In genomic region chr17:45284176-45285140, GRCh38 we compare ENCODE assay signal across 8 cellular contexts. TPM values are rescaled to one million over a fixed set of nuclear protein-coding genes. Genes with fewer than 3 reads are reported as not detected.
DNase-seq lines count a peak whose midpoint lies in the region; ATAC-seq, FAIRE-seq and TF ChIP-seq lines count a peak whose summit lies in the region.

No MANE protein-coding gene starts in this region.

- H3K36me3 ChIP-seq in right atrium auricular region (peaks cover 65% of the 10 kb centered on the region), thyroid gland (peaks cover 30 to 36% of the 10 kb centered on the region in 2 donors)

- TF ChIP-seq CTCF in right atrium auricular region (IDR thresholded peaks at IDR 0.05) (peak in 1 of 2 donors; percentile 28), thyroid gland (IDR thresholded peaks at IDR 0.05) (no peak)

- H3K27ac ChIP-seq in right atrium auricular region (peak overlapping the region; percentile 90), thyroid gland (no peak overlapping the region)

- H3K27me3 ChIP-seq in right atrium auricular region (no peaks in the 10 kb centered on the region), thyroid gland (no peaks in the 10 kb centered on the region)

- ATAC-seq in stimulated activated naive CD8-positive, alpha-beta T cell treated with anti-CD3 and anti-CD28 coated beads, Interleukin-15, amount 100 ng/mL, for 72 hours, result peak; percentile 74

- H3K9me3 ChIP-seq in right atrium auricular region (no peaks in the 10 kb centered on the region), thyroid gland (no peaks in the 10 kb centered on the region)

- peak; percentile 9 for DNase-seq in SIG-M5 treated with dmso at 0.1 percent for 504 hours (lab: John Stamatoyannopoulos, UW; ENCODE audit: unreplicated experiment)
- DNase-seq in SIG-M5 (lab: John Stamatoyannopoulos, UW), result no peak
- peak; percentile 66 to 71 for DNase-seq in activated T-cell treated with anti-CD3 and anti-CD28 coated beads, Interleukin-2, amount 50 U/mL, for 48 hours
- no peak for DNase-seq in right atrium auricular region (ENCODE audit: low spot score)
- DNase-seq in stimulated activated naive CD8-positive, alpha-beta T cell treated with anti-CD3 and anti-CD28 coated beads, Interleukin-15, amount 100 ng/mL, for 72 hours, result peak; percentile 21 to 43
- DNase-seq in urothelium cell line (ENCODE audit: low spot score), result no peak
- DNase-seq in kidney tubule cell (ENCODE audit: low spot score), result no peak
- DNase-seq in thyroid gland, result no peak

- peak overlapping the region; percentile 93 to 94 for H3K27ac Mint-ChIP-seq in stimulated activated naive CD8-positive, alpha-beta T cell treated with anti-CD3 and anti-CD28 coated beads, Interleukin-15, amount 100 ng/mL, for 72 hours

- H3K27me3 Mint-ChIP-seq in stimulated activated naive CD8-positive, alpha-beta T cell treated with anti-CD3 and anti-CD28 coated beads, Interleukin-15, amount 100 ng/mL, for 72 hours, result no peaks in the 10 kb centered on the region

- peaks cover 27% of the 10 kb centered on the region for H3K4me1 Mint-ChIP-seq in stimulated activated naive CD8-positive, alpha-beta T cell treated with anti-CD3 and anti-CD28 coated beads, Interleukin-15, amount 100 ng/mL, for 72 hours

- intact Hi-C loops in thyroid gland (cut with DNase I), result loop anchor here (5.0 kb wide), 1 partner anchor 33 kb away; the partner anchor contains the start of gene MAP3K14

- 94 to 96% methylated on average over 18 to 21 of the region's 21 CpGs for WGBS in thyroid gland, 2 donors

- no peaks in the 10 kb centered on the region for H3K9me3 Mint-ChIP-seq in stimulated activated naive CD8-positive, alpha-beta T cell treated with anti-CD3 and anti-CD28 coated beads, Interleukin-15, amount 100 ng/mL, for 72 hours

- no peak overlapping the region for H3K4me3 Mint-ChIP-seq in stimulated activated naive CD8-positive, alpha-beta T cell treated with anti-CD3 and anti-CD28 coated beads, Interleukin-15, amount 100 ng/mL, for 72 hours

- H3K4me3 ChIP-seq in right atrium auricular region (no peak overlapping the region), thyroid gland (replicated peaks in 1 of 3) (no peak overlapping the region)

- no peak for TF ChIP-seq POLR2A in thyroid gland (IDR thresholded peaks at IDR 0.05)

- FAIRE-seq in urothelium cell line (lab: Jason Lieb, UNC), result no peak

- H3K4me1 ChIP-seq in right atrium auricular region (peaks cover 0 to 61% of the 10 kb centered on the region in 2 donors), thyroid gland (peaks cover 20 to 29% of the 10 kb centered on the region in 2 donors)

RNA-seq across cellular contexts. Expression of gene SPATA32, which starts 22.6 kb away (rescaled TPM):
- total RNA-seq in right atrium auricular region, result not detected
- total RNA-seq in thyroid gland, result not detected

RNA-seq across cellular contexts. Expression of gene MAP3K14, which starts 32.4 kb away (rescaled TPM):
- total RNA-seq in right atrium auricular region, result 10 to 100 TPM in 1 of 2 donors, 1 to 10 TPM in 1; 8.2 to 10.6 TPM
- 10 to 100 TPM in 1 of 4 donors, 1 to 10 TPM in 3; 4.1 to 21.7 (median 6.2) TPM for total RNA-seq in thyroid gland

Comparison
In these comparisons a context has a peak if more than half of its experiments do, and no peak if none do; other contexts are left out.
1. DNase-seq: peak in SIG-M5 treated with dmso at 0.1 percent for 504 hours (single experiment), activated T-cell treated with anti-CD3 and anti-CD28 coated beads, Interleukin-2, amount 50 U/mL, for 48 hours (2 of 2) and stimulated activated naive CD8-positive, alpha-beta T cell treated with anti-CD3 and anti-CD28 coated beads, Interleukin-15, amount 100 ng/mL, for 72 hours (2 of 2); none in SIG-M5 (single experiment), right atrium auricular region (single experiment), urothelium cell line (single experiment), kidney tubule cell (single experiment) and thyroid gland (0 of 2).
2. H3K27ac ChIP-seq: peak in right atrium auricular region (2 of 2); none in thyroid gland (0 of 3).